ENCODE assay signal across 12 cellular contexts in genomic region chr2:66840321-66841014, GRCh38.
DNase-seq lines count a peak whose midpoint lies in the region; ATAC-seq and TF ChIP-seq lines count a peak whose summit lies in the region.
"Had no signal": no experiment of that assay in that cellular context is flagged by ENCODE, and none has a peak within 500 bp of the region (broad histone marks: within the 10 kb centered on the region; RNA-seq: fewer than 3 reads in every experiment).

No MANE protein-coding gene starts in this region.

- H3K27me3 ChIP-seq in body of pancreas (no peaks in the 10 kb centered on the region), stomach (no peaks in the 10 kb centered on the region)

- no peaks in the 10 kb centered on the region for H3K9me3 ChIP-seq in body of pancreas
- no peaks in the 10 kb centered on the region for H3K9me3 ChIP-seq in stomach

- WGBS in body of pancreas, 2 donors = 76 to 78% methylated on average over 8 of the region's 8 CpGs
- 70 to 82% (median 77%) methylated on average over 8 of the region's 8 CpGs for WGBS in stomach, 5 donors

- H3K36me3 ChIP-seq in body of pancreas (replicated peaks in 1 of 2; ENCODE audit: insufficient read depth in 1 of 2, low read depth in 2 of 2) (no peaks in the 10 kb centered on the region), stomach (no peaks in the 10 kb centered on the region)

- H3K9me3 Mint-ChIP-seq in activated T-cell treated with anti-CD3 and anti-CD28 coated beads, Interleukin-2, amount 50 U/mL, for 4 hours = peaks cover 4% of the 10 kb centered on the region

- TF ChIP-seq EP300 in stomach (IDR thresholded peaks at IDR 0.05) = no peak

- H3K4me1 Mint-ChIP-seq in activated T-cell treated with anti-CD3 and anti-CD28 coated beads, Interleukin-2, amount 50 U/mL, for 4 hours (ENCODE audit: low read depth) = no peaks in the 10 kb centered on the region
- H3K4me1 Mint-ChIP-seq: CD8-positive, alpha-beta memory T cell had no signal

- H3K27me3 Mint-ChIP-seq in activated T-cell treated with anti-CD3 and anti-CD28 coated beads, Interleukin-2, amount 50 U/mL, for 4 hours (ENCODE audit: low read depth) = no peaks in the 10 kb centered on the region

- no peak for TF ChIP-seq CTCF in body of pancreas (IDR thresholded peaks at IDR 0.05)
- no peak for TF ChIP-seq CTCF in stomach (IDR thresholded peaks at IDR 0.05)

- DNase-seq in EL (peak; percentile 40), body of pancreas (no peak), iris pigment epithelial cell (ENCODE audit: low read depth) (peak; percentile 89), stomach (no peak), KG1 (lab: John Stamatoyannopoulos, UW) (no peak), NCI-H146 (lab: John Stamatoyannopoulos, UW) (no peak), RKO (ENCODE audit: low spot score) (no peak)
- no peak for DNase-seq in activated T-cell treated with anti-CD3 and anti-CD28 coated beads, Interleukin-2, amount 50 U/mL, for 4 hours
- DNase-seq: activated CD4-positive, alpha-beta T cell treated with anti-CD3 and anti-CD28 coated beads, Interleukin-2, amount 50 U/mL, for 1 hour; activated effector memory CD4-positive, alpha-beta T cell treated with anti-CD3 and anti-CD28 coated beads, Interleukin-2, amount 50 U/mL, for 16 hours; CD8-positive, alpha-beta memory T cell; kidney had no signal

- ATAC-seq in body of pancreas = no peak
- no peak for ATAC-seq in activated T-cell treated with anti-CD3 and anti-CD28 coated beads, Interleukin-2, amount 50 U/mL, for 4 hours

- TF ChIP-seq POLR2A in body of pancreas (IDR thresholded peaks at IDR 0.05) = no peak
- no peak for TF ChIP-seq POLR2A in stomach (IDR thresholded peaks at IDR 0.05)

- H3K4me1 ChIP-seq in body of pancreas (peaks cover 16% of the 10 kb centered on the region), stomach (peaks cover 0 to 8% (median 0%) of the 10 kb centered on the region in 4 donors)

- intact Hi-C loops in body of pancreas (cut with DNase I) (no loop called here), stomach (cut with DNase I; ENCODE audit: low total_unique reads) (no loop called here)

- H3K4me3 Mint-ChIP-seq in activated T-cell treated with anti-CD3 and anti-CD28 coated beads, Interleukin-2, amount 50 U/mL, for 4 hours = no peak overlapping the region
- H3K4me3 Mint-ChIP-seq: CD8-positive, alpha-beta memory T cell had no signal

- no peaks in the 10 kb centered on the region for H3K36me3 Mint-ChIP-seq in activated T-cell treated with anti-CD3 and anti-CD28 coated beads, Interleukin-2, amount 50 U/mL, for 4 hours (ENCODE audit: insufficient read depth)
- H3K36me3 Mint-ChIP-seq: CD8-positive, alpha-beta memory T cell had no signal

- H3K27ac ChIP-seq in body of pancreas (peak overlapping the region in 3 of 4 donors; percentile 27 to 36 (median 35)), stomach (peak overlapping the region in 4 of 5 donors; percentile 41 to 73 (median 60))

- H3K4me3 ChIP-seq in body of pancreas (no peak overlapping the region), stomach (no peak overlapping the region)

Comparison
In these comparisons a context has a peak if more than half of its experiments do, and no peak if none do; other contexts are left out.
1. DNase-seq: peak in EL (single experiment) and iris pigment epithelial cell (single experiment); none in body of pancreas (0 of 4), stomach (single experiment), KG1 (single experiment), activated T-cell treated with anti-CD3 and anti-CD28 coated beads, Interleukin-2, amount 50 U/mL, for 4 hours (single experiment), NCI-H146 (single experiment) and RKO (single experiment).